Comparison of ENCODE assay signal across 8 cellular contexts in genomic region chr14:22976620-22977433, GRCh38. TPM values are rescaled to one million over a fixed set of nuclear protein-coding genes. Genes with fewer than 3 reads are reported as not detected.
DNase-seq lines count a peak whose midpoint lies in the region; ATAC-seq and TF ChIP-seq lines count a peak whose summit lies in the region.
"Had no signal": no experiment of that assay in that cellular context is flagged by ENCODE, and none has a peak within 500 bp of the region (broad histone marks: within the 10 kb centered on the region; RNA-seq: fewer than 3 reads in every experiment).

No MANE protein-coding gene starts in this region.

- peak overlapping the region; percentile 89 to 92 for H3K27ac ChIP-seq in SK-N-SH (ENCODE audit: low read depth in 2 of 2, low read length in 1 of 2)
- peak overlapping the region; percentile 78 for H3K27ac ChIP-seq in upper lobe of right lung

- ATAC-seq in SK-N-SH treated with all-trans-retinoic acid at 6 μM for 48 hours (no peak), upper lobe of right lung (peak; percentile 10), GM18517 (IDR thresholded peaks at IDR 0.05; ENCODE audit: unreplicated experiment) (no peak)

- peak overlapping the region; percentile 53 for H3K9ac ChIP-seq in SK-N-SH

- H3K27me3 ChIP-seq in SK-N-SH (ENCODE audit: insufficient read depth) (no peaks in the 10 kb centered on the region), upper lobe of right lung (peaks cover 5% of the 10 kb centered on the region)
- H3K27me3 ChIP-seq: suprapubic skin had no signal

- TF ChIP-seq EP300 in SK-N-SH (IDR thresholded peaks at IDR 0.05; ENCODE audit: borderline replicate concordance in 1 of 2, low read depth in 1 of 2, low read length in 1 of 2), result no peak

- CTCF ChIA-PET in SK-N-SH (lab: Yijun Ruan, JAX), result interaction anchor here (0.8 to 34.9 kb wide), 12 partner anchors 8 to 420 kb away, joined by 3 to 1566 read pairs (median 6); partner anchors contain the start of genes AJUBA, CDH24, HAUS4 and PRMT5

- H3K9me2 ChIP-seq in SK-N-SH, result no peaks in the 10 kb centered on the region

- intact Hi-C loops in upper lobe of right lung (cut with DNase I), result no loop called here

- peaks cover 36% of the 10 kb centered on the region for H3F3A ChIP-seq in SK-N-SH (replicated peaks; ENCODE audit: insufficient read depth)

- 0 out of 4 replicates have a peak overlapping the region, but pooled peaks of 1 of the 2 experiments have one; percentile 7 for H3K4me3 ChIP-seq in SK-N-SH (ENCODE audit: low read depth in 2 of 2, low read length in 1 of 2)
- no peak overlapping the region for H3K4me3 ChIP-seq in fibroblast of the aortic adventitia (ENCODE audit: low read depth, low read length)
- no peak overlapping the region for H3K4me3 ChIP-seq in upper lobe of right lung
- H3K4me3 ChIP-seq: dorsolateral prefrontal cortex, suprapubic skin had no signal

- TF ChIP-seq RAD21 in SK-N-SH (IDR thresholded peaks at IDR 0.05; ENCODE audit: low read length), result no peak

- H3K9me3 ChIP-seq in SK-N-SH, result no peaks in the 10 kb centered on the region
- no peaks in the 10 kb centered on the region for H3K9me3 ChIP-seq in upper lobe of right lung
- H3K9me3 ChIP-seq: suprapubic skin had no signal

- POLR2A ChIA-PET in SK-N-SH (lab: Yijun Ruan, JAX), result interaction anchor here (0.8 to 1.6 kb wide), 4 partner anchors 20 to 95 kb away, joined by 3 to 5 read pairs (median 4); partner anchors contain the start of genes HAUS4 and PRMT5

- no peaks in the 10 kb centered on the region for H4K20me1 ChIP-seq in SK-N-SH (ENCODE audit: insufficient read depth)

- peak overlapping the region; percentile 94 for H3K4me2 ChIP-seq in SK-N-SH

- 55% methylated on average over 6 of the region's 6 CpGs for WGBS in SK-N-SH (ENCODE audit: low lambda C conversion rate)

- TF ChIP-seq CTCF in SK-N-SH (IDR thresholded peaks at IDR 0.05) (no peak), fibroblast of the aortic adventitia (IDR thresholded peaks at IDR 0.05; ENCODE audit: insufficient read depth, low read length) (no peak), upper lobe of right lung (IDR thresholded peaks at IDR 0.05) (no peak)

- no peak for DNase-seq in SK-N-SH
- DNase-seq in fibroblast of the aortic adventitia (ENCODE audit: low read depth), result peak; percentile 61
- DNase-seq in upper lobe of right lung, result no peak
- DNase-seq in DMS153 treated with DMSO at 0.1 percent for 48 hours (lab: John Stamatoyannopoulos, UW; ENCODE audit: unreplicated experiment), result no peak

- H3K79me2 ChIP-seq in SK-N-SH (ENCODE audit: insufficient read depth), result peaks cover 43% of the 10 kb centered on the region

- H2AFZ ChIP-seq in SK-N-SH (ENCODE audit: low read depth), result no peak overlapping the region

- peaks cover 41 to 45% of the 10 kb centered on the region in 2 experiments for H3K4me1 ChIP-seq in SK-N-SH (ENCODE audit: control insufficient read depth in 1 of 2, insufficient read depth in 2 of 2, low read depth in 1 of 2, low read length in 1 of 2)
- H3K4me1 ChIP-seq in upper lobe of right lung, result peaks cover 42% of the 10 kb centered on the region

- H3K36me3 ChIP-seq in SK-N-SH (replicated peaks in 1 of 2; ENCODE audit: control insufficient read depth in 1 of 2, insufficient read depth in 2 of 2, low read length in 1 of 2) (peaks cover 27 to 36% of the 10 kb centered on the region in 2 experiments), upper lobe of right lung (peaks cover 18% of the 10 kb centered on the region)

TF ChIP-seq in SK-N-SH, 30 proteins besides CTCF, POLR2A, EP300 and RAD21 (continues in another document):
- TF ChIP-seq ELF1 (IDR thresholded peaks at IDR 0.05) (no peak), SMC3 (IDR thresholded peaks at IDR 0.05; ENCODE audit: low read depth, low read length) (no peak), RCOR1 (IDR thresholded peaks at IDR 0.05; ENCODE audit: low read length) (no peak), USF2 (IDR thresholded peaks at IDR 0.05; ENCODE audit: borderline replicate concordance, low read depth, low read length) (no peak), RFX5 (IDR thresholded peaks at IDR 0.05; ENCODE audit: low read length) (no peak), NRF1 (IDR thresholded peaks at IDR 0.05; ENCODE audit: low read depth, low read length) (no peak), NFIC (IDR thresholded peaks at IDR 0.05; ENCODE audit: borderline replicate concordance) (peak; percentile 69), MEF2A (IDR thresholded peaks at IDR 0.05; ENCODE audit: borderline replicate concordance, low read depth) (no peak), FOXM1 (IDR thresholded peaks at IDR 0.05; ENCODE audit: low read depth) (no peak), MAX (IDR thresholded peaks at IDR 0.05; ENCODE audit: low read depth) (no peak), TCF12 (IDR thresholded peaks at IDR 0.05) (peak; percentile 13; the same call in 1 of the 2 replicates)

TF ChIP-seq in SK-N-SH treated with all-trans-retinoic acid at 6 μM for 48 hours, 23 proteins besides CTCF, POLR2A, EP300 and RAD21 (continues in another document):
- TF ChIP-seq ISL1 (CRISPR knock-in tag; IDR thresholded peaks at IDR 0.05) (no peak), RARB (CRISPR knock-in tag; IDR thresholded peaks at IDR 0.05) (no peak), CSDC2 (CRISPR knock-in tag; IDR thresholded peaks at IDR 0.05) (no peak), CREB5 (CRISPR knock-in tag; IDR thresholded peaks at IDR 0.05; ENCODE audit: low read depth) (no peak), ZNF565 (CRISPR knock-in tag; conservative IDR thresholded peaks at IDR 0.05; ENCODE audit: low read depth) (no peak), TOX (CRISPR knock-in tag; IDR thresholded peaks at IDR 0.05; ENCODE audit: borderline replicate concordance) (no peak), SNAI2 (CRISPR knock-in tag; IDR thresholded peaks at IDR 0.05) (no peak), ZFP3 (CRISPR knock-in tag; IDR thresholded peaks at IDR 0.05) (no peak), PATZ1 (CRISPR knock-in tag; IDR thresholded peaks at IDR 0.05; ENCODE audit: borderline replicate concordance) (no peak)

RNA-seq across cellular contexts. Expression of gene AJUBA, which starts 5.5 kb away (rescaled TPM):
- 24.4 and 36.2 TPM in 2 replicates for polyA plus RNA-seq in SK-N-SH (2012; rRNA removed)
- polyA plus RNA-seq in SK-N-SH (2012; cell fraction: cytosol; rRNA removed), result 20.0 and 24.7 TPM in 2 replicates
- 37.7 and 54.6 TPM in 2 replicates for polyA plus RNA-seq in SK-N-SH (2012; cell fraction: nucleus; rRNA removed)
- 14.6 and 47.6 TPM in 2 replicates for total RNA-seq in fibroblast of the aortic adventitia (ENCODE audit: low replicate concordance)
- 37.8 TPM for total RNA-seq in upper lobe of right lung

RNA-seq across cellular contexts. Expression of gene HAUS4, which starts 19.9 kb away (rescaled TPM):
- 25.0 and 27.3 TPM in 2 replicates for polyA plus RNA-seq in SK-N-SH (2012; rRNA removed)
- 20.8 and 25.7 TPM in 2 replicates for polyA plus RNA-seq in SK-N-SH (2012; cell fraction: cytosol; rRNA removed)
- polyA plus RNA-seq in SK-N-SH (2012; cell fraction: nucleus; rRNA removed), result 32.3 and 38.8 TPM in 2 replicates
- total RNA-seq in fibroblast of the aortic adventitia (ENCODE audit: low replicate concordance) (29.3 and 31.2 TPM in 2 replicates), upper lobe of right lung (44.7 TPM)

RNA-seq across cellular contexts. Expression of gene C14orf93, which starts 33.1 kb away (rescaled TPM):
- 9.1 and 9.5 TPM in 2 replicates for polyA plus RNA-seq in SK-N-SH (2012; rRNA removed)
- polyA plus RNA-seq in SK-N-SH (2012; cell fraction: cytosol; rRNA removed), result 5.4 and 7.8 TPM in 2 replicates
- 12.3 and 14.9 TPM in 2 replicates for polyA plus RNA-seq in SK-N-SH (2012; cell fraction: nucleus; rRNA removed)
- 7.0 and 8.1 TPM in 2 replicates for total RNA-seq in fibroblast of the aortic adventitia (ENCODE audit: low replicate concordance)
- 8.4 TPM for total RNA-seq in upper lobe of right lung

RNA-seq across cellular contexts. Expression of gene PRMT5, which starts 47.7 kb away (rescaled TPM):
- 132 and 174 TPM in 2 replicates for polyA plus RNA-seq in SK-N-SH (2012; rRNA removed)
- polyA plus RNA-seq in SK-N-SH (2012; cell fraction: cytosol; rRNA removed), result 103 and 123 TPM in 2 replicates
- 158 and 224 TPM in 2 replicates for polyA plus RNA-seq in SK-N-SH (2012; cell fraction: nucleus; rRNA removed)
- total RNA-seq in fibroblast of the aortic adventitia (ENCODE audit: low replicate concordance), result 23.0 and 53.5 TPM in 2 replicates
- 38.9 TPM for total RNA-seq in upper lobe of right lung

RNA-seq across cellular contexts. Expression of gene PSMB5, which starts 57.9 kb away (rescaled TPM):
- 337 and 401 TPM in 2 replicates for polyA plus RNA-seq in SK-N-SH (2012; rRNA removed)
- polyA plus RNA-seq in SK-N-SH (2012; cell fraction: cytosol; rRNA removed), result 295 and 345 TPM in 2 replicates
- polyA plus RNA-seq in SK-N-SH (2012; cell fraction: nucleus; rRNA removed), result 185 and 217 TPM in 2 replicates
- total RNA-seq in fibroblast of the aortic adventitia (ENCODE audit: low replicate concordance), result 164 and 176 TPM in 2 replicates
- 75.7 TPM for total RNA-seq in upper lobe of right lung
